In genomic region chr22:38572065-38572464, GRCh38 we compare ENCODE assay signal across 8 cellular contexts. TPM values are rescaled to one million over a fixed set of nuclear protein-coding genes. Genes with fewer than 3 reads are reported as not detected.
DNase-seq lines count a peak whose midpoint lies in the region; ATAC-seq and TF ChIP-seq lines count a peak whose summit lies in the region.

No MANE protein-coding gene starts in this region.

- H3K9me3 Mint-ChIP-seq in activated CD4-positive, alpha-beta memory T cell treated with anti-CD3 and anti-CD28 coated beads for 36 hours = no peaks in the 10 kb centered on the region

- POLR2A ChIA-PET in activated CD4-positive, alpha-beta memory T cell treated with anti-CD3 and anti-CD28 coated beads for 36 hours (lab: Charles Lee) = interaction anchor here (0.6 kb wide), 1 partner anchor 74 kb away, joined by 3 read pairs; no protein-coding TSS in a partner anchor

- no peak overlapping the region for H3K4me3 Mint-ChIP-seq in activated CD4-positive, alpha-beta memory T cell treated with anti-CD3 and anti-CD28 coated beads for 36 hours

- peaks cover 3% of the 10 kb centered on the region for H3K36me3 Mint-ChIP-seq in activated CD4-positive, alpha-beta memory T cell treated with anti-CD3 and anti-CD28 coated beads for 36 hours

- peak; percentile 40 for TF ChIP-seq CTCF in foreskin fibroblast (IDR thresholded peaks at IDR 0.05; ENCODE audit: low read depth, low read length)

- intact Hi-C loops in activated CD4-positive, alpha-beta memory T cell treated with anti-CD3 and anti-CD28 coated beads for 36 hours (cut with micrococcal nuclease) = loop anchor here (5.0 kb wide), 4 partner anchors 110 to 520 kb away; no protein-coding TSS in a partner anchor

- no peak overlapping the region for H3K4me3 ChIP-seq in foreskin fibroblast (ENCODE audit: low read depth in 1 of 2, low read length in 2 of 2)

- DNase-seq in activated naive CD4-positive, alpha-beta T cell treated with Interleukin-2 at 50 U/mL for 16 hours = peak; percentile 14
- no peak for DNase-seq in activated naive CD4-positive, alpha-beta T cell (lab: John Stamatoyannopoulos, UW)
- DNase-seq in NCI-H146 (lab: John Stamatoyannopoulos, UW) = peak; percentile 12
- peak; percentile 25 for DNase-seq in activated CD4-positive, alpha-beta memory T cell treated with anti-CD3 and anti-CD28 coated beads for 36 hours
- peak; percentile 36 to 77 for DNase-seq in foreskin fibroblast
- DNase-seq in renal cortical epithelial cell (ENCODE audit: low read depth) = peak; percentile 55

- no peak overlapping the region for H3K27ac Mint-ChIP-seq in activated CD4-positive, alpha-beta memory T cell treated with anti-CD3 and anti-CD28 coated beads for 36 hours

- H3K27me3 Mint-ChIP-seq in activated CD4-positive, alpha-beta memory T cell treated with anti-CD3 and anti-CD28 coated beads for 36 hours = no peaks in the 10 kb centered on the region

- no peak for ATAC-seq in HG02884 (IDR thresholded peaks at IDR 0.05; ENCODE audit: unreplicated experiment)
- ATAC-seq in HG03139 (IDR thresholded peaks at IDR 0.05; ENCODE audit: unreplicated experiment) = no peak

- CTCF ChIA-PET in activated CD4-positive, alpha-beta memory T cell treated with anti-CD3 and anti-CD28 coated beads for 36 hours (lab: Charles Lee) = interaction anchor here (0.5 to 3.8 kb wide), 11 partner anchors 61 to 519 kb away, joined by 3 to 35 read pairs (median 3); partner anchors contain the start of gene PICK1

- peaks cover 12% of the 10 kb centered on the region for H3K4me1 Mint-ChIP-seq in activated CD4-positive, alpha-beta memory T cell treated with anti-CD3 and anti-CD28 coated beads for 36 hours (ENCODE audit: low read depth)

RNA-seq across cellular contexts. Expression of gene DMC1, which starts 2.1 kb away (rescaled TPM):
- 10 to 100 TPM; 15.8 to 20.1 TPM for total RNA-seq in activated CD4-positive, alpha-beta memory T cell treated with anti-CD3 and anti-CD28 coated beads for 36 hours
- 2.0 and 3.6 TPM in 2 replicates for total RNA-seq in renal cortical epithelial cell

Comparison
In these comparisons a context has a peak if more than half of its experiments do, and no peak if none do; other contexts are left out.
1. DNase-seq: peak in activated naive CD4-positive, alpha-beta T cell treated with Interleukin-2 at 50 U/mL for 16 hours (single experiment), NCI-H146 (single experiment), activated CD4-positive, alpha-beta memory T cell treated with anti-CD3 and anti-CD28 coated beads for 36 hours (single experiment), foreskin fibroblast (2 of 2) and renal cortical epithelial cell (single experiment); none in activated naive CD4-positive, alpha-beta T cell (0 of 4).